21 cellular contexts compared by ENCODE assay signal in the genomic region with DNA sequence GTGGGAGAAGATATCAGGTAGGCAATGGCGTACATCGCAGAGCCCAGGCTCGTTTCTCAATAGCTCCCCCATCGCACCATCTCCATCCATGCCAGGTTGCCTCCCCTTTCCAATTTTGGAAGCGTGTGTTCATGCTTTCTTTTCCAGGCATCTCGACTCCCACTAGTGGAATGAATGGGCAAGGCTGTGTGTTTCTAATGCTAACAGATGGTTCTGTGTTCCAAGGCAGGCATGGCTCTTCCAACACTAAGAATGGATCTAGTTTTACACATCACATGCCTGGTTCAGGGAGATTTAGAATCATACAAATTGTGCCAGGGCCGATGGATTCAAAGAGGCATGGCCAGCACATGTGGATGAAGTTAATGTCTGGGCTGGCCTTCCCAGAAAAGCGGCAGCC.
DNase-seq lines count a peak whose midpoint lies in the region; TF ChIP-seq lines count a peak whose summit lies in the region.
"Had no signal": no experiment of that assay in that cellular context is flagged by ENCODE, and none has a peak within 500 bp of the region (broad histone marks: within the 10 kb centered on the region; RNA-seq: fewer than 3 reads in every experiment).

No MANE protein-coding gene starts in this region.

- intact Hi-C loops in vagina (cut with DNase I): no loop called here

- H3K4me2 ChIP-seq in smooth muscle cell: no peak overlapping the region
- H3K4me2 ChIP-seq: neural progenitor cell had no signal

- no peaks in the 10 kb centered on the region for H3K36me3 ChIP-seq in smooth muscle cell (ENCODE audit: low read depth)
- no peaks in the 10 kb centered on the region for H3K36me3 ChIP-seq in vagina
- H3K36me3 ChIP-seq: neural progenitor cell, prostate gland had no signal

- no peak overlapping the region for H3K9ac ChIP-seq in smooth muscle cell (ENCODE audit: low read depth)
- H3K9ac ChIP-seq: neural progenitor cell had no signal

- TF ChIP-seq POLR2A in vagina (IDR thresholded peaks at IDR 0.05): no peak

- H4K20me1 ChIP-seq in smooth muscle cell (ENCODE audit: low read depth): no peaks in the 10 kb centered on the region

- H3K9me3 ChIP-seq in smooth muscle cell (replicated peaks; ENCODE audit: low read depth): no peaks in the 10 kb centered on the region
- H3K9me3 ChIP-seq in vagina: no peaks in the 10 kb centered on the region
- H3K9me3 ChIP-seq: body of pancreas, prostate gland, testis had no signal

- DNase-seq in G401 (ENCODE audit: low spot score): peak; percentile 76
- no peak for DNase-seq in astrocyte of the cerebellum (ENCODE audit: low read depth)
- peak; percentile 83 for DNase-seq in fibroblast of gingiva (ENCODE audit: low read depth)
- DNase-seq in smooth muscle cell (lab: John Stamatoyannopoulos, UW; ENCODE audit: unreplicated experiment): no peak
- no peak for DNase-seq in vagina (ENCODE audit: extremely low spot score in 2 of 2)
- no peak for DNase-seq in DMS53 treated with DMSO at 0.1 percent for 48 hours (lab: John Stamatoyannopoulos, UW; ENCODE audit: unreplicated experiment)
- DNase-seq in NCI-H146 (lab: John Stamatoyannopoulos, UW): no peak
- DNase-seq: activated CD4-positive, alpha-beta T cell treated with anti-CD3 and anti-CD28 coated beads, Interleukin-2, amount 50 U/mL, for 1 hour; activated CD8-positive, alpha-beta memory T cell treated with anti-CD3 and anti-CD28 coated beads, Interleukin-2, amount 50 U/mL, for 48 hours; body of pancreas; hippocampal formation; Karpas-422; NCI-H1048; NCI-H2081 treated with DMSO at 0.1 percent for 48 hours; NCI-H510A treated with DMSO at 0.1 percent for 48 hours; RPMI8226; stimulated activated CD4-positive, alpha-beta T cell treated with anti-CD3 and anti-CD28 coated beads, Interleukin-1b, Interleukin-23, amount 100 ng/mL, for 48 hours; testis had no signal

- H3K79me2 ChIP-seq in smooth muscle cell (ENCODE audit: low read depth): no peaks in the 10 kb centered on the region

- WGBS in smooth muscle cell (ENCODE audit: low lambda C conversion rate): 89% methylated on average over 8 of the region's 8 CpGs

- H3K4me3 ChIP-seq in astrocyte of the cerebellum (ENCODE audit: low read depth, low read length) (no peak overlapping the region), smooth muscle cell (no peak overlapping the region), vagina (no peak overlapping the region)
- H3K4me3 ChIP-seq: body of pancreas, coronary artery, neural progenitor cell, prostate gland, testis had no signal

- H3K27me3 ChIP-seq in smooth muscle cell (ENCODE audit: low read depth): no peaks in the 10 kb centered on the region
- H3K27me3 ChIP-seq in vagina: no peaks in the 10 kb centered on the region
- H3K27me3 ChIP-seq: body of pancreas, neural progenitor cell, testis had no signal

- TF ChIP-seq CTCF in astrocyte of the cerebellum (IDR thresholded peaks at IDR 0.05; ENCODE audit: low read depth, low read length, missing control alignments): peak; percentile 15
- no peak for TF ChIP-seq CTCF in smooth muscle cell (IDR thresholded peaks at IDR 0.05; ENCODE audit: borderline replicate concordance, insufficient read depth, poor library complexity, severe bottlenecking)
- TF ChIP-seq CTCF in vagina (IDR thresholded peaks at IDR 0.05): no peak

- in situ Hi-C loops in G401 (cut with HindIII; ENCODE audit: low sequenced_read_pairs): no loop called here
- in situ Hi-C loops in astrocyte of the cerebellum (cut with HindIII; ENCODE audit: low sequenced_read_pairs): no loop called here

- peak overlapping the region; percentile 77 for H3K27ac ChIP-seq in smooth muscle cell (ENCODE audit: low read depth)
- H3K27ac ChIP-seq in vagina: no peak overlapping the region
- H3K27ac ChIP-seq: body of pancreas, neural progenitor cell, prostate gland, testis had no signal

- H3F3A ChIP-seq in smooth muscle cell (ENCODE audit: low read depth): no peaks in the 10 kb centered on the region

- H3K4me1 ChIP-seq in smooth muscle cell (ENCODE audit: low read depth) (peaks cover 4% of the 10 kb centered on the region), vagina (peaks cover 43% of the 10 kb centered on the region)
- H3K4me1 ChIP-seq: prostate gland had no signal

- no peak overlapping the region for H2AFZ ChIP-seq in smooth muscle cell (ENCODE audit: low read depth)
- H2AFZ ChIP-seq: neural progenitor cell had no signal

Comparison
In these comparisons a context has a peak if more than half of its experiments do, and no peak if none do; other contexts are left out.
1. DNase-seq: peak in G401 (single experiment) and fibroblast of gingiva (single experiment); none in astrocyte of the cerebellum (single experiment), smooth muscle cell (single experiment), vagina (0 of 2), DMS53 treated with DMSO at 0.1 percent for 48 hours (single experiment) and NCI-H146 (single experiment).